8 cellular contexts compared by ENCODE assay signal in the genomic region with DNA sequence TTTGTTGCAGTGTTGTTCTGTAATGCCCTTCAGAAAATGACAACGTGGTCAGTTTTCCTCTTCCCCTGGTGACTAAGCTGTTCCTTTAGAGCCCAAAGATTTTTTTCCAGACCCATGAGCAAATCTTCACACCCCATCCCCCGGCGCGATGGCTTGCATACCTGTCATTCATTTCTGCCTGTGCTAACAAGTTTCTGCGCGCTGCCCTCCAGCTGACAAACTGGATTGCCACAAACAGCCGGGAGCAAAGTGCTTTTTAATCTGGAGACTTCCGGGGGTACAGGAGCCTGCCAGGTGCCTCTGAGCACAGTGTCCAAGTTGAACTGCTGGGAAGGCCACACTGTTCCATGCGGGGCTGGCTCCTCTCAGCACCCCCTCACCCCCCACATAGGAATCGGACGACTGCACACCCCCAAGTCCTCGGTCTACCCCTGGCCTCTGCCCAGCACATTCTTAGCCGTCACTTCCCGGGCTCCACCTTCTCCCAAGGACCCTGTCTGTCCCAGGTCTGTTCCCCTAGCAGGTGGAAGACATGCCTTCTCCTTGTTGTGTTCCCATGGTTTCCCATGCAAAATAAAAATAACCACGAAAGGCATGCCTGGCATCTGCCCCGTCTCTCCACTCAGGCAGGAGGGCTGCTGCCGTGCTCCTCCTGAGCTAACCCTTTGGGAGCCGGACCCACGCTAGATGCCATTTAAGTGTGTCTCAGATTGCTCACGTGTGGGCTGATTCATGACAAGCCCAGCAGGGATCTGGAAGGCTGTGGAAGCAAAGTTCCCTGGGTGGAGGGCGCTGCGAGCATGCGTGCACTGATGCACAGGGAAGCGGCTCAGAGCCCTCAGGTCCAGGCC. TPM values are rescaled to one million over a fixed set of nuclear protein-coding genes. Genes with fewer than 3 reads are reported as not detected.
DNase-seq lines count a peak whose midpoint lies in the region; ATAC-seq lines count a peak whose summit lies in the region.

No MANE protein-coding gene starts in this region.

- H3K4me3 Mint-ChIP-seq in natural killer cell treated with Interleukin-12 subunit alpha and Interleukin-12 subunit beta and Interleukin-15 and Interleukin-18, amount 100 ng/mL, for 72 hours = no peak overlapping the region

- ATAC-seq in esophagus mucosa = peak; percentile 88
- no peak for ATAC-seq in natural killer cell treated with Interleukin-12 subunit alpha and Interleukin-12 subunit beta and Interleukin-15 and Interleukin-18, amount 100 ng/mL, for 72 hours

- peak; percentile 84 for DNase-seq in A172 (ENCODE audit: low spot score)
- peak; percentile 74 for DNase-seq in NCI-H2171 treated with DMSO at 0.1 percent for 48 hours (lab: John Stamatoyannopoulos, UW)
- peak; percentile 92 for DNase-seq in myocyte (ENCODE audit: low read depth)
- DNase-seq in cortex of kidney (lab: John Stamatoyannopoulos, UW) = no peak
- DNase-seq in NCI-H2081 treated with DMSO at 0.1 percent for 48 hours (lab: John Stamatoyannopoulos, UW) = no peak
- no peak for DNase-seq in NCI-H345 treated with DMSO at 0.1 percent for 48 hours (lab: John Stamatoyannopoulos, UW; ENCODE audit: unreplicated experiment)
- DNase-seq in natural killer cell treated with Interleukin-12 subunit alpha and Interleukin-12 subunit beta and Interleukin-15 and Interleukin-18, amount 100 ng/mL, for 72 hours (ENCODE audit: low spot score) = no peak

- no peaks in the 10 kb centered on the region for H3K4me1 Mint-ChIP-seq in natural killer cell treated with Interleukin-12 subunit alpha and Interleukin-12 subunit beta and Interleukin-15 and Interleukin-18, amount 100 ng/mL, for 72 hours (ENCODE audit: low read depth in 2 of 2)

- H3K27me3 Mint-ChIP-seq in natural killer cell treated with Interleukin-12 subunit alpha and Interleukin-12 subunit beta and Interleukin-15 and Interleukin-18, amount 100 ng/mL, for 72 hours = no peaks in the 10 kb centered on the region

- H3K27ac Mint-ChIP-seq in natural killer cell treated with Interleukin-12 subunit alpha and Interleukin-12 subunit beta and Interleukin-15 and Interleukin-18, amount 100 ng/mL, for 72 hours = no peak overlapping the region

- no peaks in the 10 kb centered on the region for H3K36me3 Mint-ChIP-seq in natural killer cell treated with Interleukin-12 subunit alpha and Interleukin-12 subunit beta and Interleukin-15 and Interleukin-18, amount 100 ng/mL, for 72 hours

- H3K9me3 Mint-ChIP-seq in natural killer cell treated with Interleukin-12 subunit alpha and Interleukin-12 subunit beta and Interleukin-15 and Interleukin-18, amount 100 ng/mL, for 72 hours = no peaks in the 10 kb centered on the region

RNA-seq across cellular contexts. Expression of a gene that starts 14.1 kb away (rescaled TPM):
- total RNA-seq in A172 (2014; rRNA removed; shearing (Covaris generic)) = 9.3 and 16.1 TPM in 2 replicates
- 6.1 TPM for total RNA-seq in esophagus mucosa
- total RNA-seq in myocyte = 30.3 and 43.4 TPM in 2 replicates
- polyA plus RNA-seq in myocyte (2012) = 50.4 TPM
- total RNA-seq in natural killer cell treated with Interleukin-12 subunit alpha and Interleukin-12 subunit beta and Interleukin-15 and Interleukin-18, amount 100 ng/mL, for 72 hours = 1 to 10 TPM; 2.1 to 2.6 TPM

Comparison
In these comparisons a context has a peak if more than half of its experiments do, and no peak if none do; other contexts are left out.
1. DNase-seq: peak in A172 (single experiment), NCI-H2171 treated with DMSO at 0.1 percent for 48 hours (single experiment) and myocyte (single experiment); none in cortex of kidney (single experiment), NCI-H2081 treated with DMSO at 0.1 percent for 48 hours (single experiment), NCI-H345 treated with DMSO at 0.1 percent for 48 hours (single experiment) and natural killer cell treated with Interleukin-12 subunit alpha and Interleukin-12 subunit beta and Interleukin-15 and Interleukin-18, amount 100 ng/mL, for 72 hours (single experiment).